10 cellular contexts compared by ENCODE assay signal in genomic region chr2:44191739-44192138, GRCh38. TPM values are rescaled to one million over a fixed set of nuclear protein-coding genes. Genes with fewer than 3 reads are reported as not detected.
DNase-seq lines count a peak whose midpoint lies in the region; ATAC-seq and FAIRE-seq lines count a peak whose summit lies in the region.
"Had no signal": no experiment of that assay in that cellular context is flagged by ENCODE, and none has a peak within 500 bp of the region (broad histone marks: within the 10 kb centered on the region; RNA-seq: fewer than 3 reads in every experiment).

No MANE protein-coding gene starts in this region.

- peak; percentile 49 for FAIRE-seq in frontal cortex (lab: Jason Lieb, UNC)

- no peaks in the 10 kb centered on the region for H3K9me3 ChIP-seq in aorta (ENCODE audit: control insufficient read depth, low read length)
- H3K9me3 ChIP-seq in effector memory CD4-positive, alpha-beta T cell (ENCODE audit: control insufficient read depth, low read length): no peaks in the 10 kb centered on the region

- H3K27me3 ChIP-seq in aorta (ENCODE audit: control insufficient read depth in 1 of 2, insufficient read depth in 2 of 2, low read length in 1 of 2): no peaks in the 10 kb centered on the region
- H3K27me3 ChIP-seq in effector memory CD4-positive, alpha-beta T cell (replicated peaks; ENCODE audit: control insufficient read depth, insufficient read depth, low read length, poor library complexity, severe bottlenecking): no peaks in the 10 kb centered on the region

- DNase-seq in frontal cortex (ENCODE audit: low spot score in 2 of 2) (no peak), NCI-H2107 (lab: John Stamatoyannopoulos, UW) (no peak), aorta (no peak)
- no peak for DNase-seq in activated effector memory CD4-positive, alpha-beta T cell treated with Interleukin-2 at 50 U/mL for 16 hours
- DNase-seq in effector memory CD4-positive, alpha-beta T cell: no peak
- DNase-seq: caudate nucleus, kidney glomerular epithelial cell had no signal

- peaks cover 0 to 2% of the 10 kb centered on the region in 2 donors for H3K36me3 ChIP-seq in aorta (ENCODE audit: control insufficient read depth in 1 of 2, insufficient read depth in 2 of 2, low read length in 1 of 2)
- no peaks in the 10 kb centered on the region for H3K36me3 ChIP-seq in effector memory CD4-positive, alpha-beta T cell (ENCODE audit: control insufficient read depth, insufficient read depth, low read length)

- ATAC-seq in GM18858 (IDR thresholded peaks at IDR 0.05; ENCODE audit: unreplicated experiment) (peak; percentile 89), GM21526 (IDR thresholded peaks at IDR 0.05; ENCODE audit: low FRiP score, unreplicated experiment) (peak; percentile 77), HG03432 (IDR thresholded peaks at IDR 0.05; ENCODE audit: unreplicated experiment) (peak; percentile 94), aorta (ENCODE audit: low FRiP score) (no peak)

- no peak overlapping the region for H3K4me3 ChIP-seq in aorta (ENCODE audit: low read length in 2 of 2)
- no peak overlapping the region for H3K4me3 ChIP-seq in effector memory CD4-positive, alpha-beta T cell (ENCODE audit: insufficient read depth, low read depth, low read length, poor library complexity, severe bottlenecking)

- H3K4me1 ChIP-seq in aorta (ENCODE audit: control insufficient read depth in 1 of 2, insufficient read depth in 2 of 2, low read length in 2 of 2): peaks cover 0 to 2% of the 10 kb centered on the region in 2 donors
- peaks cover 2% of the 10 kb centered on the region for H3K4me1 ChIP-seq in effector memory CD4-positive, alpha-beta T cell (ENCODE audit: control insufficient read depth, insufficient read depth, low read length, poor library complexity, severe bottlenecking)

- intact Hi-C loops in aorta (cut with DNase I): no loop called here

- H3K27ac ChIP-seq in aorta (ENCODE audit: low read depth in 1 of 2, low read length in 2 of 2): no peak overlapping the region
- H3K27ac ChIP-seq in effector memory CD4-positive, alpha-beta T cell (ENCODE audit: insufficient read depth, low read length, poor library complexity, severe bottlenecking): no peak overlapping the region

RNA-seq across cellular contexts. Expression of gene PPM1B, which starts 23.1 kb away (rescaled TPM):
- total RNA-seq in frontal cortex (66.4 TPM), aorta (10 to 100 TPM; 57.9 to 75.6 TPM)
- 10 to 100 TPM; 42.1 to 42.7 TPM for polyA plus RNA-seq in aorta
